Comparison of ENCODE assay signal across 27 cellular contexts in the genomic region with DNA sequence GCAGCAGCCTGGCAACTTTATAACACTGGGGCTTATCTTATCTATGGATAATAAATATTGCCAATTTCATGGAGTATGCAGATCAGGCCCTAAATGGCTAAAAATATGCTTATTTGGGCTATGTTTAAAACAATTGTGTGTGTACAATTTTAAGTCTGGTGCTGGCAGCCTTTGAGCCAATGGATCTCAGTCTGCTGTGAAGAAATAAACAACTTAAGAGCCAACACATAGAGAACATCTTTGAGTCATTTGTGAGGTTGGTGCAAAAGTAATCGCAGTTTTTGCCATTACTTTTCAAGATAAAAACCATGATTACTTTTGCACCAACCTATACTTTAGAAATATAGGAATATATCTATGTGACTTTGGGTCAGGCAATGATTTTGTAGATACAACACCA.
"Had no signal": no experiment of that assay in that cellular context is flagged by ENCODE, and none has a peak within 500 bp of the region (broad histone marks: within the 10 kb centered on the region; RNA-seq: fewer than 3 reads in every experiment).

No MANE protein-coding gene starts in this region.

- H3K4me3 Mint-ChIP-seq: immature natural killer cell; mesothelial cell of epicardium; natural killer cell; nephron progenitor cell; neural progenitor cell; stimulated activated memory B cell treated with anti-CD40 and anti-IgM and Interleukin-4, amounts not matched to agents 10 μg/mL and 1 μg/mL and 100 μg/mL, for 72 hours; stimulated activated naive CD8-positive, alpha-beta T cell treated with anti-CD3 and anti-CD28 coated beads, Interleukin-15, amount 100 ng/mL, for 72 hours had no signal

- H3K9me3 Mint-ChIP-seq: immature natural killer cell, natural killer cell had no signal

- H3K4me3 ChIP-seq: left ventricle myocardium inferior, lung, neural progenitor cell, ovary, right atrium auricular region, right lobe of liver, smooth muscle cell, testis, thyroid gland, upper lobe of right lung had no signal

- DNase-seq: hypothalamus; immature natural killer cell; islet precursor cell; left ventricle myocardium inferior; naive B cell; natural killer cell; nephron progenitor cell; ovary; right lobe of liver; stimulated activated CD4-positive, alpha-beta T cell treated with anti-CD3 and anti-CD28 coated beads, Interleukin-1b, Interleukin-23, amount 100 ng/mL, for 48 hours; stimulated activated CD4-positive, alpha-beta T cell treated with anti-CD3 and anti-CD28 coated beads, Interleukin-2, amount 100 ng/mL, for 48 hours; stimulated activated CD4-positive, alpha-beta T cell treated with anti-CD3 and anti-CD28 coated beads, Interleukin-4, amount 100 ng/mL, for 4 hours; stimulated activated CD8-positive, alpha-beta memory T cell treated with anti-CD3 and anti-CD28 coated beads, Interleukin-4, amount 100 ng/mL, for 48 hours; stimulated activated naive CD4-positive, alpha-beta T cell treated with Interleukin-2 at 50 U/mL for 16 hours; stimulated activated naive CD8-positive, alpha-beta T cell treated with anti-CD3 and anti-CD28 coated beads, Interleukin-15, amount 100 ng/mL, for 72 hours; substantia nigra; testis; thyroid gland; trophoblast cell; upper lobe of right lung had no signal

- H3K27ac Mint-ChIP-seq: immature natural killer cell; mesothelial cell of epicardium; natural killer cell; nephron progenitor cell; neural progenitor cell; progenitor cell of endocrine pancreas; stimulated activated memory B cell treated with anti-CD40 and anti-IgM and Interleukin-4, amounts not matched to agents 10 μg/mL and 1 μg/mL and 100 μg/mL, for 72 hours; stimulated activated naive CD8-positive, alpha-beta T cell treated with anti-CD3 and anti-CD28 coated beads, Interleukin-15, amount 100 ng/mL, for 72 hours had no signal

- ATAC-seq: natural killer cell; stimulated activated memory B cell treated with anti-CD40 and anti-IgM and Interleukin-4, amounts not matched to agents 10 μg/mL and 1 μg/mL and 100 μg/mL, for 72 hours; stimulated activated naive CD8-positive, alpha-beta T cell treated with anti-CD3 and anti-CD28 coated beads, Interleukin-15, amount 100 ng/mL, for 72 hours; upper lobe of right lung had no signal

- H3K27me3 ChIP-seq: neural progenitor cell, ovary, right atrium auricular region, right lobe of liver, testis, thyroid gland, upper lobe of right lung had no signal

- H3K27me3 Mint-ChIP-seq: naive B cell; progenitor cell of endocrine pancreas; stimulated activated memory B cell treated with anti-CD40 and anti-IgM and Interleukin-4, amounts not matched to agents 10 μg/mL and 1 μg/mL and 100 μg/mL, for 72 hours; stimulated activated naive CD8-positive, alpha-beta T cell treated with anti-CD3 and anti-CD28 coated beads, Interleukin-15, amount 100 ng/mL, for 72 hours had no signal

- H3K36me3 Mint-ChIP-seq: immature natural killer cell; mesothelial cell of epicardium; natural killer cell; neural progenitor cell; stimulated activated memory B cell treated with anti-CD40 and anti-IgM and Interleukin-4, amounts not matched to agents 10 μg/mL and 1 μg/mL and 100 μg/mL, for 72 hours had no signal

- H3K4me1 ChIP-seq: left ventricle myocardium inferior, right atrium auricular region, right lobe of liver, testis, upper lobe of right lung had no signal

- H3K36me3 ChIP-seq: left ventricle myocardium inferior, neural progenitor cell, ovary, right atrium auricular region, right lobe of liver, thyroid gland, upper lobe of right lung had no signal

- H2AFZ ChIP-seq: neural progenitor cell had no signal

- H3K4me1 Mint-ChIP-seq: neural progenitor cell had no signal

- H3K9ac ChIP-seq: neural progenitor cell had no signal

- H3K9me3 ChIP-seq: ovary, right lobe of liver, testis, thyroid gland had no signal

- H3K4me2 ChIP-seq: neural progenitor cell, smooth muscle cell had no signal

- H3K27ac ChIP-seq: left ventricle myocardium inferior, neural progenitor cell, ovary, right atrium auricular region, testis, thyroid gland, upper lobe of right lung had no signal
